5 cellular contexts compared by ENCODE assay signal in genomic region chr2:19642501-19642900, GRCh38.
"Had no signal": no experiment of that assay in that cellular context is flagged by ENCODE, and none has a peak within 500 bp of the region (broad histone marks: within the 10 kb centered on the region; RNA-seq: fewer than 3 reads in every experiment).

No MANE protein-coding gene starts in this region.

- ATAC-seq: GM23338, K562 had no signal

- H3K4me3 Mint-ChIP-seq: GM23338, H9 had no signal

- DNase-seq: H9, HCEC 1CT, IMR-90 had no signal

- H3K9me3 Mint-ChIP-seq: GM23338, H9 had no signal

- H3K4me3 ChIP-seq: GM23338, K562 had no signal

- H3K4me2 ChIP-seq: GM23338 had no signal

- H2AFZ ChIP-seq: GM23338 had no signal

- H3K4me1 Mint-ChIP-seq: GM23338, H9 had no signal

- H3K27ac Mint-ChIP-seq: GM23338, H9 had no signal
